In genomic region chr6:44264154-44265002, GRCh38 we compare ENCODE assay signal across 8 cellular contexts. TPM values are rescaled to one million over a fixed set of nuclear protein-coding genes. Genes with fewer than 3 reads are reported as not detected.
A peak's percentile ranks its signal among the peaks of the same experiment; 100 is the strongest.
DNase-seq lines count a peak whose midpoint lies in the region; ATAC-seq, FAIRE-seq and TF ChIP-seq lines count a peak whose summit lies in the region.

No MANE protein-coding gene starts in this region.

- H3K27me3 ChIP-seq in SJCRH30 = peaks cover 7% of the 10 kb centered on the region; the same call in 1 of the 2 replicates
- H3K27me3 ChIP-seq in colonic mucosa = peaks cover 7% of the 10 kb centered on the region
- no peaks in the 10 kb centered on the region for H3K27me3 ChIP-seq in upper lobe of left lung

- peak; percentile 93 for FAIRE-seq in GM12891 (lab: Jason Lieb, UNC)

- peak overlapping the region; percentile 73 for H3K4me3 ChIP-seq in SJCRH30
- peak overlapping the region; percentile 92 for H3K4me3 ChIP-seq in colonic mucosa
- peak overlapping the region; percentile 74 for H3K4me3 ChIP-seq in mesodermal cell (ENCODE audit: extremely low read depth, insufficient read depth, low read length, poor library complexity, severe bottlenecking)
- H3K4me3 ChIP-seq in upper lobe of left lung = peak overlapping the region; percentile 73 to 92 (median 84)

- intact Hi-C loops in colonic mucosa (cut with DNase I) = no loop called here

- DNase-seq in GM12891 (ENCODE audit: insufficient read length, low spot score) (no peak), SJCRH30 (no peak), colonic mucosa (peak; percentile 60), upper lobe of left lung (peak; percentile 26 to 84), iPS-NIHi11 (ENCODE audit: low spot score) (no peak)

- ATAC-seq in HG02678 (IDR thresholded peaks at IDR 0.05; ENCODE audit: unreplicated experiment) (peak; percentile 31), upper lobe of left lung (ENCODE audit: low FRiP score in 2 of 2) (peak; percentile 42 to 54), HG02973 (IDR thresholded peaks at IDR 0.05; ENCODE audit: unreplicated experiment) (no peak)

- H3K9ac ChIP-seq in colonic mucosa (ENCODE audit: low read depth in 2 of 2, low read length in 2 of 2) = peak overlapping the region; percentile 89 to 95

- no peak overlapping the region for H3K27ac ChIP-seq in SJCRH30
- H3K27ac ChIP-seq in colonic mucosa = peak overlapping the region; percentile 85
- no peak overlapping the region for H3K27ac ChIP-seq in mesodermal cell (ENCODE audit: low read depth, low read length, severe bottlenecking)
- H3K27ac ChIP-seq in upper lobe of left lung = peak overlapping the region; percentile 85 to 92 (median 92)

- no peak for TF ChIP-seq EP300 in upper lobe of left lung (IDR thresholded peaks at IDR 0.05)

- H3K9me3 ChIP-seq in SJCRH30 (replicated peaks) (no peaks in the 10 kb centered on the region), colonic mucosa (no peaks in the 10 kb centered on the region), mesodermal cell (ENCODE audit: control insufficient read depth, low read length) (no peaks in the 10 kb centered on the region), upper lobe of left lung (no peaks in the 10 kb centered on the region)

- H3K36me3 ChIP-seq in SJCRH30 (no peaks in the 10 kb centered on the region), colonic mucosa (peaks cover 8% of the 10 kb centered on the region), mesodermal cell (ENCODE audit: control insufficient read depth, insufficient read depth, low read length) (peaks cover 23% of the 10 kb centered on the region), upper lobe of left lung (peaks cover 0 to 16% (median 14%) of the 10 kb centered on the region in 4 donors)

- H3K4me1 ChIP-seq in SJCRH30 (peaks cover 11% of the 10 kb centered on the region; the same call in 1 of the 2 replicates), colonic mucosa (peaks cover 10% of the 10 kb centered on the region), mesodermal cell (ENCODE audit: control insufficient read depth, insufficient read depth, low read length, poor library complexity, severe bottlenecking) (peaks cover 30% of the 10 kb centered on the region), upper lobe of left lung (peaks cover 29 to 32% (median 30%) of the 10 kb centered on the region in 4 donors)

- 9 to 10% methylated on average over 8 to 11 of the region's 13 CpGs for WGBS in mesodermal cell (ENCODE audit: insufficient coverage in 2 of 2), 2 experiments
- WGBS in upper lobe of left lung, 2 donors = 2 to 4% methylated on average over 8 to 13 of the region's 13 CpGs

- TF ChIP-seq POLR2A in GM12891 (IDR thresholded peaks at IDR 0.05; ENCODE audit: low read depth, low read length) = no peak; the same call in none of the 2 replicates
- peak in 1 of 4 donors; percentile 24 for TF ChIP-seq POLR2A in upper lobe of left lung (IDR thresholded peaks at IDR 0.05)

- TF ChIP-seq CTCF in colonic mucosa (IDR thresholded peaks at IDR 0.05) (no peak), upper lobe of left lung (IDR thresholded peaks at IDR 0.05) (no peak)

TF ChIP-seq in GM12891, 5 proteins besides CTCF, POLR2A, EP300 and RAD21:
- TF ChIP-seq POLR2AphosphoS5 (IDR thresholded peaks at IDR 0.05; ENCODE audit: low read depth, low read length) (no peak), TAF1 (IDR thresholded peaks at IDR 0.05; ENCODE audit: low read depth, low read length) (peak; percentile 73), SPI1 (IDR thresholded peaks at IDR 0.05; ENCODE audit: low read depth, low read length) (peak; percentile 98), POU2F2 (IDR thresholded peaks at IDR 0.05; ENCODE audit: low read depth, low read length) (0 out of 2 replicates have a peak, but pooled peaks have one; percentile 47)

RNA-seq across cellular contexts. Expression of gene NFKBIE, which starts 1.0 kb away (rescaled TPM):
- 47.8 TPM for polyA plus RNA-seq in GM12891 (2012; ENCODE audit: low read depth, missing spikeins)
- total RNA-seq in SJCRH30 (2014; rRNA removed; shearing (Covaris generic)) = 7.8 and 9.6 TPM in 2 replicates
- 10 to 100 TPM; 11.9 to 18.8 TPM for total RNA-seq in colonic mucosa
- polyA plus RNA-seq in mesodermal cell (2013, experiment 1 of 2) = 11.1 TPM
- polyA plus RNA-seq in mesodermal cell (2013, experiment 2 of 2) = 8.6 TPM
- 10 to 100 TPM in 5 of 6 donors, 1 to 10 TPM in 1; 7.8 to 27.0 (median 13.6) TPM for total RNA-seq in upper lobe of left lung

RNA-seq across cellular contexts. Expression of gene TMEM151B, which starts 5.9 kb away (rescaled TPM):
- polyA plus RNA-seq in GM12891 (2012; ENCODE audit: low read depth, missing spikeins) = 0.26 TPM
- total RNA-seq in SJCRH30 (2014; rRNA removed; shearing (Covaris generic)) = 1.2 and 1.5 TPM in 2 replicates
- total RNA-seq in colonic mucosa (under 1 TPM; 0.12 to 0.19 TPM), upper lobe of left lung (not detected)
- 1.5 TPM for polyA plus RNA-seq in mesodermal cell (2013, experiment 1 of 2)
- polyA plus RNA-seq in mesodermal cell (2013, experiment 2 of 2) = 0.46 TPM

RNA-seq across cellular contexts. Expression of gene SLC35B2, which starts 7.0 kb away (rescaled TPM):
- polyA plus RNA-seq in GM12891 (2012; ENCODE audit: low read depth, missing spikeins) = 30.1 TPM
- total RNA-seq in SJCRH30 (2014; rRNA removed; shearing (Covaris generic)) = 27.8 and 28.5 TPM in 2 replicates
- total RNA-seq in colonic mucosa (10 to 100 TPM; 42.7 to 52.2 TPM), upper lobe of left lung (10 to 100 TPM; 14.6 to 44.8 (median 29.8) TPM)
- polyA plus RNA-seq in mesodermal cell (2013, experiment 1 of 2) = 58.8 TPM
- polyA plus RNA-seq in mesodermal cell (2013, experiment 2 of 2) = 45.4 TPM

RNA-seq across cellular contexts. Expression of gene HSP90AB1, which starts 17.5 kb away (rescaled TPM):
- 869 TPM for polyA plus RNA-seq in GM12891 (2012; ENCODE audit: low read depth, missing spikeins)
- 1,351 and 1,358 TPM in 2 replicates for total RNA-seq in SJCRH30 (2014; rRNA removed; shearing (Covaris generic))
- 1,000 to 10,000 TPM in 1 of 2 donors, 100 to 1,000 TPM in 1; 409 to 1,163 TPM for total RNA-seq in colonic mucosa
- 1,346 TPM for polyA plus RNA-seq in mesodermal cell (2013, experiment 1 of 2)
- polyA plus RNA-seq in mesodermal cell (2013, experiment 2 of 2) = 1,290 TPM
- total RNA-seq in upper lobe of left lung = 100 to 1,000 TPM; 175 to 656 (median 471) TPM

RNA-seq across cellular contexts. Expression of gene SLC29A1, which starts 41.0 kb away (rescaled TPM):
- 37.6 TPM for polyA plus RNA-seq in GM12891 (2012; ENCODE audit: low read depth, missing spikeins)
- total RNA-seq in SJCRH30 (2014; rRNA removed; shearing (Covaris generic)) = 102 and 109 TPM in 2 replicates
- total RNA-seq in colonic mucosa (10 to 100 TPM; 17.0 to 19.1 TPM), upper lobe of left lung (10 to 100 TPM; 38.3 to 93.2 (median 45.8) TPM)
- polyA plus RNA-seq in mesodermal cell (2013, experiment 1 of 2) = 32.1 TPM
- 23.0 TPM for polyA plus RNA-seq in mesodermal cell (2013, experiment 2 of 2)

Comparison
In these comparisons a context has a peak if more than half of its experiments do, and no peak if none do; other contexts are left out.
1. DNase-seq: peak in colonic mucosa (single experiment) and upper lobe of left lung (2 of 2); none in GM12891 (single experiment), SJCRH30 (0 of 2) and iPS-NIHi11 (single experiment).
2. H3K27ac ChIP-seq: peak in colonic mucosa (single experiment) and upper lobe of left lung (4 of 4); none in SJCRH30 (single experiment) and mesodermal cell (single experiment).
3. Peak in every context shown above with its lines, with median percentiles within 50 percentile points of each other: H3K4me3 ChIP-seq.